ENCODE assay signal across 8 cellular contexts in genomic region chr6:21666200-21666671, GRCh38.
A peak's percentile ranks its signal among the peaks of the same experiment; 100 is the strongest.
DNase-seq lines count a peak whose midpoint lies in the region; ATAC-seq and TF ChIP-seq lines count a peak whose summit lies in the region.

No MANE protein-coding gene starts in this region.

- H3K9me3 ChIP-seq in hepatocyte (ENCODE audit: low read depth) (no peaks in the 10 kb centered on the region), skeletal muscle satellite cell (replicated peaks; ENCODE audit: low read length) (no peaks in the 10 kb centered on the region), WERI-Rb-1 (ENCODE audit: severe bottlenecking) (peaks cover 16% of the 10 kb centered on the region)

- H2AFZ ChIP-seq in hepatocyte = peak overlapping the region; percentile 100

- no peak overlapping the region for H3K27ac Mint-ChIP-seq in T-cell
- H3K27ac Mint-ChIP-seq in activated CD4-positive, alpha-beta memory T cell treated with anti-CD3 and anti-CD28 coated beads, Interleukin-2, amount 10 ng/mL, durations not matched to agents 7 days and 5 days = no peak overlapping the region

- H3K79me2 ChIP-seq in hepatocyte = peaks cover 15% of the 10 kb centered on the region

- peaks cover 57 to 67% of the 10 kb centered on the region in 2 donors for H3K27me3 Mint-ChIP-seq in T-cell
- H3K27me3 Mint-ChIP-seq in activated CD4-positive, alpha-beta memory T cell treated with anti-CD3 and anti-CD28 coated beads, Interleukin-2, amount 10 ng/mL, durations not matched to agents 7 days and 5 days = peaks cover 60% of the 10 kb centered on the region

- peak in 1 of 4 experiments; percentile 60 for ATAC-seq in T-cell (replicated peaks in 1 of 4)

- H3K9ac ChIP-seq in skeletal muscle satellite cell (ENCODE audit: low read depth, low read length) = no peak overlapping the region

- H3K36me3 Mint-ChIP-seq in T-cell = no peaks in the 10 kb centered on the region
- peaks cover 5% of the 10 kb centered on the region for H3K36me3 Mint-ChIP-seq in activated CD4-positive, alpha-beta memory T cell treated with anti-CD3 and anti-CD28 coated beads, Interleukin-2, amount 10 ng/mL, durations not matched to agents 7 days and 5 days (ENCODE audit: low read depth)

- POLR2A ChIA-PET in T-cell (lab: Charles Lee) = no interaction called here
- POLR2A ChIA-PET in activated CD4-positive, alpha-beta memory T cell treated with anti-CD3 and anti-CD28 coated beads, Interleukin-2, amount 10 ng/mL, durations not matched to agents 7 days and 5 days (lab: Charles Lee) = no interaction called here

- 0% methylated on average over 23 of the region's 32 CpGs for WGBS in hepatocyte (ENCODE audit: low lambda C conversion rate, missing lambda C conversion rate)

- peaks cover 28 to 40% (median 33%) of the 10 kb centered on the region in 3 donors for H3K4me1 Mint-ChIP-seq in T-cell
- H3K4me1 Mint-ChIP-seq in activated CD4-positive, alpha-beta memory T cell treated with anti-CD3 and anti-CD28 coated beads, Interleukin-2, amount 10 ng/mL, durations not matched to agents 7 days and 5 days = peaks cover 7% of the 10 kb centered on the region

- peak overlapping the region; percentile 73 for H3K4me3 ChIP-seq in H7 (ENCODE audit: insufficient read depth, low read depth, low read length)
- peak overlapping the region; percentile 66 for H3K4me3 ChIP-seq in hepatocyte
- peak overlapping the region; percentile 73 for H3K4me3 ChIP-seq in skeletal muscle satellite cell (ENCODE audit: low read length)
- H3K4me3 ChIP-seq in WERI-Rb-1 (ENCODE audit: low read depth, low read length) = no peak overlapping the region

- H3K27ac ChIP-seq in hepatocyte = peak overlapping the region; percentile 68
- H3K27ac ChIP-seq in WERI-Rb-1 = no peak overlapping the region

- DNase-seq in H7 = peak; percentile 87
- no peak for DNase-seq in T-cell
- peak; percentile 32 for DNase-seq in hepatocyte (ENCODE audit: low spot score)
- no peak for DNase-seq in WERI-Rb-1
- no peak for DNase-seq in H4 (ENCODE audit: low spot score)
- DNase-seq in activated CD4-positive, alpha-beta memory T cell treated with anti-CD3 and anti-CD28 coated beads, Interleukin-2, amount 10 ng/mL, durations not matched to agents 7 days and 5 days = no peak
- no peak for DNase-seq in EL

- CTCF ChIA-PET in T-cell (lab: Charles Lee) = no interaction called here
- CTCF ChIA-PET in activated CD4-positive, alpha-beta memory T cell treated with anti-CD3 and anti-CD28 coated beads, Interleukin-2, amount 10 ng/mL, durations not matched to agents 7 days and 5 days (lab: Charles Lee) = no interaction called here

- H3K4me1 ChIP-seq in hepatocyte (ENCODE audit: insufficient read depth) = peaks cover 13% of the 10 kb centered on the region
- H3K4me1 ChIP-seq in skeletal muscle satellite cell (ENCODE audit: control insufficient read depth, insufficient read depth, low read length) = peaks cover 18% of the 10 kb centered on the region

- H3K4me3 Mint-ChIP-seq in T-cell = peak overlapping the region; percentile 6 to 74 (median 39)
- no peak overlapping the region for H3K4me3 Mint-ChIP-seq in activated CD4-positive, alpha-beta memory T cell treated with anti-CD3 and anti-CD28 coated beads, Interleukin-2, amount 10 ng/mL, durations not matched to agents 7 days and 5 days

- H3K36me3 ChIP-seq in H7 (replicated peaks; ENCODE audit: control insufficient read depth, insufficient read depth, low read length) (no peaks in the 10 kb centered on the region; the same call in 1 of the 2 replicates), hepatocyte (replicated peaks; ENCODE audit: insufficient read depth, low read depth) (no peaks in the 10 kb centered on the region), skeletal muscle satellite cell (ENCODE audit: insufficient read depth, low read length) (no peaks in the 10 kb centered on the region), WERI-Rb-1 (no peaks in the 10 kb centered on the region)

- TF ChIP-seq CTCF in hepatocyte (IDR thresholded peaks at IDR 0.05; ENCODE audit: poor library complexity) (no peak), WERI-Rb-1 (IDR thresholded peaks at IDR 0.05; ENCODE audit: low read depth, low read length) (no peak)

- no peaks in the 10 kb centered on the region for H3K9me2 ChIP-seq in hepatocyte (replicated peaks; ENCODE audit: insufficient read depth)

- no peaks in the 10 kb centered on the region for H4K20me1 ChIP-seq in hepatocyte (ENCODE audit: insufficient read depth, poor library complexity, severe bottlenecking)

- no peaks in the 10 kb centered on the region for H3K9me3 Mint-ChIP-seq in T-cell
- H3K9me3 Mint-ChIP-seq in activated CD4-positive, alpha-beta memory T cell treated with anti-CD3 and anti-CD28 coated beads, Interleukin-2, amount 10 ng/mL, durations not matched to agents 7 days and 5 days = no peaks in the 10 kb centered on the region

- H3K4me2 ChIP-seq in hepatocyte (peak overlapping the region; percentile 98), skeletal muscle satellite cell (ENCODE audit: low read length) (peak overlapping the region; percentile 98)

- peaks cover 2% of the 10 kb centered on the region; the same call in 1 of the 2 replicates for H3K27me3 ChIP-seq in H7 (ENCODE audit: control insufficient read depth, insufficient read depth, low read length)
- peaks cover 58% of the 10 kb centered on the region for H3K27me3 ChIP-seq in hepatocyte
- H3K27me3 ChIP-seq in skeletal muscle satellite cell (ENCODE audit: control insufficient read depth, insufficient read depth, low read length) = peaks cover 29% of the 10 kb centered on the region
- peaks cover 6% of the 10 kb centered on the region for H3K27me3 ChIP-seq in WERI-Rb-1 (ENCODE audit: insufficient read depth, low read depth, severe bottlenecking)

Comparison
In these comparisons a context has a peak if more than half of its experiments do, and no peak if none do; other contexts are left out.
1. DNase-seq: peak in H7 (single experiment) and hepatocyte (single experiment); none in T-cell (0 of 34), WERI-Rb-1 (single experiment), H4 (single experiment), activated CD4-positive, alpha-beta memory T cell treated with anti-CD3 and anti-CD28 coated beads, Interleukin-2, amount 10 ng/mL, durations not matched to agents 7 days and 5 days (single experiment) and EL (single experiment).